Comparison of ENCODE assay signal across 15 cellular contexts in genomic region chr15:29270976-29271375, GRCh38. TPM values are rescaled to one million over a fixed set of nuclear protein-coding genes. Genes with fewer than 3 reads are reported as not detected.
DNase-seq lines count a peak whose midpoint lies in the region; ATAC-seq, FAIRE-seq and TF ChIP-seq lines count a peak whose summit lies in the region.
"Had no signal": no experiment of that assay in that cellular context is flagged by ENCODE, and none has a peak within 500 bp of the region (broad histone marks: within the 10 kb centered on the region; RNA-seq: fewer than 3 reads in every experiment).

No MANE protein-coding gene starts in this region.

- H3K4me2 ChIP-seq in Karpas-422 (ENCODE audit: low read depth, low read length, poor library complexity, severe bottlenecking), result peak overlapping the region; percentile 77

- H3K27ac ChIP-seq in CD4-positive, alpha-beta T cell (ENCODE audit: low read depth, low read length), result peak overlapping the region; percentile 94
- H3K27ac ChIP-seq in Karpas-422 (ENCODE audit: low read length), result peak overlapping the region; percentile 90
- H3K27ac ChIP-seq in caudate nucleus (ENCODE audit: low read depth, low read length), result peak overlapping the region; percentile 16
- H3K27ac ChIP-seq in kidney (ENCODE audit: low read depth in 2 of 2, low read length in 2 of 2), result no peak overlapping the region

- FAIRE-seq in kidney (lab: Jason Lieb, UNC), result no peak

- H3K4me1 Mint-ChIP-seq in CD4-positive, alpha-beta T cell (ENCODE audit: low read depth), result peaks cover 53% of the 10 kb centered on the region
- peaks cover 45% of the 10 kb centered on the region in 2 donors for H3K4me1 Mint-ChIP-seq in natural killer cell

- peak overlapping the region; percentile 16 for H3K4me3 Mint-ChIP-seq in CD4-positive, alpha-beta T cell
- peak overlapping the region; percentile 96 for H3K4me3 Mint-ChIP-seq in natural killer cell

- H3K4me3 ChIP-seq in Karpas-422 (ENCODE audit: low read length) (peak overlapping the region; percentile 91), kidney (ENCODE audit: low read length in 2 of 2) (peak overlapping the region in 1 of 2 donors; percentile 87)
- H3K4me3 ChIP-seq: lung had no signal

- H3K27me3 Mint-ChIP-seq in CD4-positive, alpha-beta T cell, result no peaks in the 10 kb centered on the region
- peaks cover 0 to 2% of the 10 kb centered on the region in 2 donors for H3K27me3 Mint-ChIP-seq in natural killer cell (ENCODE audit: low read depth in 2 of 2)
- H3K27me3 Mint-ChIP-seq: stimulated activated naive CD8-positive, alpha-beta T cell treated with anti-CD3 and anti-CD28 coated beads, Interleukin-15, Interleukin-2, amounts not matched to agents 100 ng/mL and 50 ng/mL, for 24 hours had no signal

- no peaks in the 10 kb centered on the region for H3K9me3 Mint-ChIP-seq in CD4-positive, alpha-beta T cell
- H3K9me3 Mint-ChIP-seq in natural killer cell, result no peaks in the 10 kb centered on the region
- H3K9me3 Mint-ChIP-seq: stimulated activated naive CD8-positive, alpha-beta T cell treated with anti-CD3 and anti-CD28 coated beads, Interleukin-15, Interleukin-2, amounts not matched to agents 100 ng/mL and 50 ng/mL, for 24 hours had no signal

- peaks cover 35% of the 10 kb centered on the region for H3K36me3 Mint-ChIP-seq in CD4-positive, alpha-beta T cell (ENCODE audit: low read depth)
- no peaks in the 10 kb centered on the region for H3K36me3 Mint-ChIP-seq in natural killer cell

- intact Hi-C loops in CD4-positive, alpha-beta T cell (cut with DNase I, micrococcal nuclease), result loop anchor here (2.0 to 10.0 kb wide), 3 partner anchors 256 to 1166 kb away; no protein-coding TSS in a partner anchor
- intact Hi-C loops in natural killer cell (cut with micrococcal nuclease), result no loop called here
- intact Hi-C loops in kidney (cut with DNase I), result no loop called here

- H3K36me3 ChIP-seq in Karpas-422 (ENCODE audit: insufficient read depth, low read length) (no peaks in the 10 kb centered on the region), kidney (ENCODE audit: control insufficient read depth in 1 of 2, insufficient read depth in 2 of 2, low read length in 2 of 2) (no peaks in the 10 kb centered on the region)

- peaks cover 10% of the 10 kb centered on the region for H3K79me2 ChIP-seq in Karpas-422 (ENCODE audit: low read length)

- no peak for TF ChIP-seq CTCF in CD4-positive, alpha-beta T cell (IDR thresholded peaks at IDR 0.05)
- TF ChIP-seq CTCF in natural killer cell (IDR thresholded peaks at IDR 0.05) (no peak), kidney (IDR thresholded peaks at IDR 0.05; ENCODE audit: borderline replicate concordance, extremely low read depth, insufficient read depth) (no peak)

- DNase-seq in CD4-positive, alpha-beta T cell, result no peak
- no peak for DNase-seq in Karpas-422
- no peak for DNase-seq in caudate nucleus (lab: John Stamatoyannopoulos, UW)
- DNase-seq in natural killer cell, result no peak
- no peak for DNase-seq in AML-193 (lab: John Stamatoyannopoulos, UW)
- no peak for DNase-seq in kidney
- no peak for DNase-seq in cerebellar nuclear complex (lab: John Stamatoyannopoulos, UW)
- DNase-seq: activated CD8-positive, alpha-beta memory T cell treated with anti-CD3 and anti-CD28 coated beads, Interleukin-2, amount 50 U/mL, for 48 hours; hypothalamus; NCI-H345; psoas muscle; stimulated activated CD4-positive, alpha-beta T cell treated with anti-CD3 and anti-CD28 coated beads, Interleukin-4, amount 100 ng/mL, for 24 hours had no signal

- H3K4me1 ChIP-seq in Karpas-422 (ENCODE audit: low read length), result peaks cover 27% of the 10 kb centered on the region
- H3K4me1 ChIP-seq in kidney (ENCODE audit: control insufficient read depth in 1 of 2, insufficient read depth in 1 of 2, low read depth in 1 of 2, low read length in 2 of 2), result peaks cover 3 to 9% of the 10 kb centered on the region in 2 donors

- H3K27ac Mint-ChIP-seq in CD4-positive, alpha-beta T cell, result peak overlapping the region; percentile 97
- H3K27ac Mint-ChIP-seq in natural killer cell, result peak overlapping the region; percentile 94 to 95

- peak overlapping the region; percentile 64 for H2AFZ ChIP-seq in Karpas-422 (ENCODE audit: low read length)

- no peak for ATAC-seq in CD4-positive, alpha-beta T cell (ENCODE audit: poor library complexity)
- ATAC-seq in natural killer cell (no peak), HG03378 (IDR thresholded peaks at IDR 0.05; ENCODE audit: unreplicated experiment) (no peak)
- ATAC-seq: psoas muscle had no signal

- H3K9me3 ChIP-seq in CD4-positive, alpha-beta T cell (ENCODE audit: control insufficient read depth, low read length), result no peaks in the 10 kb centered on the region
- H3K9me3 ChIP-seq in Karpas-422 (ENCODE audit: low read length), result no peaks in the 10 kb centered on the region
- no peaks in the 10 kb centered on the region for H3K9me3 ChIP-seq in kidney (ENCODE audit: control insufficient read depth in 1 of 2, low read length in 2 of 2)
- H3K9me3 ChIP-seq: psoas muscle had no signal

- no peaks in the 10 kb centered on the region for H3K9me2 ChIP-seq in Karpas-422 (replicated peaks; ENCODE audit: insufficient read depth, low read length)

- CTCF ChIA-PET in CD4-positive, alpha-beta T cell (lab: Charles Lee), result no interaction called here

- H4K20me1 ChIP-seq in Karpas-422 (ENCODE audit: insufficient read depth, low read depth, low read length), result peaks cover 5% of the 10 kb centered on the region; the same call in 1 of the 2 replicates

- H3K9ac ChIP-seq in Karpas-422 (ENCODE audit: low read length) (peak overlapping the region; percentile 87), kidney (ENCODE audit: low read length in 2 of 2) (no peak overlapping the region)

- H3K27me3 ChIP-seq in CD4-positive, alpha-beta T cell (ENCODE audit: control insufficient read depth, insufficient read depth, low read length), result no peaks in the 10 kb centered on the region
- H3K27me3 ChIP-seq in Karpas-422 (ENCODE audit: low read length), result no peaks in the 10 kb centered on the region

- POLR2A ChIA-PET in CD4-positive, alpha-beta T cell (lab: Charles Lee), result interaction anchor here (1.3 to 1.9 kb wide), 3 partner anchors 10 to 1355 kb away, joined by 3 to 6 read pairs (median 4); partner anchors contain the start of gene ARHGAP11B

RNA-seq across cellular contexts. Expression of gene NSMCE3, which starts 1.4 kb away (rescaled TPM):
- 10 to 100 TPM; 46.1 to 46.9 TPM for total RNA-seq in CD4-positive, alpha-beta T cell
- 14.6 and 14.8 TPM in 2 replicates for total RNA-seq in Karpas-422 (2014; rRNA removed; shearing (Covaris generic); ENCODE audit: low replicate concordance)
- total RNA-seq in natural killer cell, result 10 to 100 TPM; 20.6 to 28.0 (median 22.0) TPM
- total RNA-seq in kidney, result 6.3 TPM
- polyA plus RNA-seq in kidney (ENCODE audit: insufficient read depth, low read depth, low replicate concordance), result 6.5 TPM

Comparison
In these comparisons a context has a peak if more than half of its experiments do, and no peak if none do; other contexts are left out.
1. H3K27ac ChIP-seq: peak in CD4-positive, alpha-beta T cell (single experiment), Karpas-422 (single experiment) and caudate nucleus (single experiment); none in kidney (0 of 2).
2. intact Hi-C loops: an anchor here in CD4-positive, alpha-beta T cell (2.0 to 10.0 kb wide); none called in natural killer cell and kidney.